ENCODE assay signal across 9 cellular contexts in the genomic region with DNA sequence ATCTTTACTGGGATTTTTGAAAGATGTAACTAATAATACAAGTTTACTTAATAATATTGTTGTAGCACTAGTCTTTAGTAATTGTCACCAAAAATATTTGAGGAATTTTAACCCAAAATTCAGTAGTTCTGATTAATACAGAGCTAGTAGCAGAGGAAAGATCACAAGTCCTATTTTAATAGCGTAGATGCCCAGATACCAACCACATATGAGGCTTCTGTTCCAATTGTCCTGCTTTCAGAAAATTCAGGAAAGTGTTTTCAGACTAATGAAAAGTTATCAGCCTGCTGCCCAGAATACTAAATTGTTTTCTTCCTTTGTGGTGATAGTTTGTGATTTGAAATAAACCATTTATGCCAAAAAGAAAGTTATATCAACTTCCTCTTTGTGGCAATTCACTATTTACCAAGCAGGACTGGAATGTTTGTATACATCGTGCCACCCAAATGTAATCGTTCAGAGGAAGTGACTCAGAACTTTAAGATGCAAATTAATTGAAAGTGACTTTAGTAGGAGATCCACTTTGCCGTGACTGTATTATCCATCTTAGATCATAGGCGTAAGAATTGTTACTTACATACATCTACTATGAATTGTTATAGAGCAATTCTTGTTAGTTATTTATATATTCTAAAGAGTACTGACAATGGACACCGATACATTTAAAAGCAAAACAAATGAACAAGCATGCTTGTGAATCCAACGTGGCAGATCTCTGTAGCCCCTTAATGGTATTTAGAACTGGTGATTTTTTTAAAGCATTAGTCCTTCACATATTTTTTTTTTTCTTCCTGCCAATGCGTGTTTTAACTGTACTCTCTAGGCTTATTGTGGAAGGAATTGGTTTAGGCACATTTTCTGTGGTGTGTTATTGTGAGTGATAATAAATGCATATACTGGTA.
DNase-seq lines count a peak whose midpoint lies in the region; ATAC-seq lines count a peak whose summit lies in the region.
"Had no signal": no experiment of that assay in that cellular context is flagged by ENCODE, and none has a peak within 500 bp of the region (broad histone marks: within the 10 kb centered on the region; RNA-seq: fewer than 3 reads in every experiment).

No MANE protein-coding gene starts in this region.

- CTCF ChIA-PET in CD4-positive, alpha-beta memory T cell (lab: Charles Lee; ENCODE audit: partially characterized antibody), result no interaction called here

- H3K27ac Mint-ChIP-seq in CD4-positive, alpha-beta memory T cell, result no peak overlapping the region
- H3K27ac Mint-ChIP-seq: nephron had no signal

- no peak overlapping the region for H3K27ac ChIP-seq in CD4-positive, alpha-beta memory T cell (ENCODE audit: low read depth, low read length)

- POLR2A ChIA-PET in CD4-positive, alpha-beta memory T cell (lab: Charles Lee; ENCODE audit: partially characterized antibody), result no interaction called here

- intact Hi-C loops in CD4-positive, alpha-beta memory T cell (cut with micrococcal nuclease), result no loop called here

- H3K36me3 Mint-ChIP-seq in CD4-positive, alpha-beta memory T cell, result peaks cover 17 to 42% of the 10 kb centered on the region in 2 donors

- DNase-seq in SK-MEL-5 (ENCODE audit: low read depth, low spot score) (peak; percentile 42), lung microvascular endothelial cell (ENCODE audit: low read depth in 2 of 2) (peak; percentile 39 to 77), NCI-H748 (lab: John Stamatoyannopoulos, UW; ENCODE audit: unreplicated experiment) (no peak), 8988T (no peak), DMS114 treated with DMSO at 0.1 percent for 48 hours (lab: John Stamatoyannopoulos, UW; ENCODE audit: unreplicated experiment) (no peak)
- DNase-seq in CD4-positive, alpha-beta memory T cell, result no peak

- no peaks in the 10 kb centered on the region for H3K4me1 ChIP-seq in CD4-positive, alpha-beta memory T cell (ENCODE audit: insufficient read depth, low read length)

- ATAC-seq in GM18868 (IDR thresholded peaks at IDR 0.05; ENCODE audit: unreplicated experiment) (peak; percentile 84), HG03139 (IDR thresholded peaks at IDR 0.05; ENCODE audit: unreplicated experiment) (peak; percentile 64)

- no peak overlapping the region for H3K4me3 ChIP-seq in CD4-positive, alpha-beta memory T cell (ENCODE audit: low read length in 2 of 2)

- no peak overlapping the region for H3K4me3 Mint-ChIP-seq in CD4-positive, alpha-beta memory T cell
- H3K4me3 Mint-ChIP-seq: nephron had no signal

- in situ Hi-C loops in SK-MEL-5 (cut with HindIII; ENCODE audit: low pct_unique_long_range_greater_than_20kb, low sequenced_read_pairs), result no loop called here

- no peaks in the 10 kb centered on the region for H3K27me3 ChIP-seq in CD4-positive, alpha-beta memory T cell (ENCODE audit: insufficient read depth, low read length)

- peaks cover 0 to 2% (median under 1%) of the 10 kb centered on the region in 4 donors for H3K4me1 Mint-ChIP-seq in CD4-positive, alpha-beta memory T cell

- no peaks in the 10 kb centered on the region for H3K36me3 ChIP-seq in CD4-positive, alpha-beta memory T cell (ENCODE audit: insufficient read depth, low read length)

- peaks cover 2 to 22% (median 16%) of the 10 kb centered on the region in 8 donors for H3K9me3 Mint-ChIP-seq in CD4-positive, alpha-beta memory T cell
- H3K9me3 Mint-ChIP-seq: nephron had no signal

- no peaks in the 10 kb centered on the region for H3K9me3 ChIP-seq in CD4-positive, alpha-beta memory T cell (ENCODE audit: control insufficient read depth in 1 of 2, low read length in 2 of 2)

- H3K27me3 Mint-ChIP-seq in CD4-positive, alpha-beta memory T cell, result no peaks in the 10 kb centered on the region

Comparison
In these comparisons a context has a peak if more than half of its experiments do, and no peak if none do; other contexts are left out.
1. DNase-seq: peak in SK-MEL-5 (single experiment) and lung microvascular endothelial cell (2 of 2); none in CD4-positive, alpha-beta memory T cell (0 of 5), NCI-H748 (single experiment), 8988T (single experiment) and DMS114 treated with DMSO at 0.1 percent for 48 hours (single experiment).